ENCODE assay signal across 8 cellular contexts in the genomic region with DNA sequence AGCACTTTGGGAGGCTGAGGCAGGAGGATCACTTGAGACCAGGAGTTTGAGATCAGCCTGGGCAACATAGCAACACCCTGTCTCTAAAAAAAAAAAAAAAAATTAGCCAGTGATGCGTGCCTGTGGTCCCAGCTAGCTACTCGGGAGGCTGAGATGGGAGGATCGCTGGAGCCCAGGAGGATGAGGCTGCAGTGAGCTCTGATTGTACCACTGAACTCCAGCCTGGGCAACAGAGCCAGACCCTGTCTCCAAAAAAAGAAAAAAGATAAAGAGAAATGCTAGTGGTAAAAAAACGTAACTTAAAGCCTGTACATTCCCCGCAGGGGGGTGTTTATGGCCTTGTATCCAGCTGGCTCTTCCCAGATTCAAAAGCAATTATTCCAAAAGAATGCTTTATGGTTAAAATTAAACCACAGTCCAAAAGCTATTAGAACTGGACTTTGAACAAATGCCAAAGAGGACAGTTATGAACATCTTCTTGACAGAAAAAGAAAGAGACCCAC. TPM values are rescaled to one million over a fixed set of nuclear protein-coding genes. Genes with fewer than 3 reads are reported as not detected.
DNase-seq lines count a peak whose midpoint lies in the region; ATAC-seq and TF ChIP-seq lines count a peak whose summit lies in the region.

No MANE protein-coding gene starts in this region.

- H3K4me2 ChIP-seq in DND-41 (ENCODE audit: insufficient read depth, low read length) (peak overlapping the region; percentile 75), OCI-LY3 (ENCODE audit: low read length) (peak overlapping the region; percentile 81)

- H3K27me3 ChIP-seq in DND-41 (ENCODE audit: insufficient read depth, low read length, poor library complexity) = no peaks in the 10 kb centered on the region
- H3K27me3 ChIP-seq in OCI-LY3 (ENCODE audit: low read depth, low read length) = no peaks in the 10 kb centered on the region
- H3K27me3 ChIP-seq in ovary = no peaks in the 10 kb centered on the region

- H3K36me3 ChIP-seq in DND-41 (ENCODE audit: insufficient read depth, low read length) (no peaks in the 10 kb centered on the region), OCI-LY3 (replicated peaks; ENCODE audit: low read depth, low read length) (no peaks in the 10 kb centered on the region), ovary (no peaks in the 10 kb centered on the region)

- no peak for TF ChIP-seq POLR2A in ovary (IDR thresholded peaks at IDR 0.05)

- intact Hi-C loops in ovary (cut with DNase I) = loop anchor here in 2 of 4 donors (5.0 to 10.0 kb wide), 2 partner anchors 103 to 110 kb away; a partner anchor contains a TSS

- TF ChIP-seq EP300 in ovary (IDR thresholded peaks at IDR 0.05) = no peak

- 45 to 55% (median 53%) methylated on average over 5 of the region's 5 CpGs for WGBS in ovary, 3 donors

- DNase-seq in DND-41 = no peak
- no peak for DNase-seq in endothelial cell (ENCODE audit: low spot score)
- no peak for DNase-seq in ovary
- DNase-seq in stimulated activated CD8-positive, alpha-beta memory T cell treated with anti-CD3 and anti-CD28 coated beads, Interleukin-4, amount 100 ng/mL, for 48 hours = no peak
- no peak for DNase-seq in dermis blood vessel endothelial cell

- peak overlapping the region; percentile 68 for H3K27ac ChIP-seq in DND-41 (ENCODE audit: low read length)
- no peak overlapping the region for H3K27ac ChIP-seq in OCI-LY3 (ENCODE audit: low read length)
- peak overlapping the region in 1 of 2 donors; percentile 72 for H3K27ac ChIP-seq in ovary

- H2AFZ ChIP-seq in DND-41 (ENCODE audit: low read depth, low read length) (peak overlapping the region; percentile 95), OCI-LY3 (ENCODE audit: low read depth, low read length) (peak overlapping the region; percentile 55)

- H3K27me3 Mint-ChIP-seq in endothelial cell (ENCODE audit: unreplicated experiment) = peaks cover 3% of the 10 kb centered on the region

- TF ChIP-seq CTCF in DND-41 (IDR thresholded peaks at IDR 0.05; ENCODE audit: borderline replicate concordance, extremely low read depth, low read length, poor library complexity, severe bottlenecking) (no peak), OCI-LY3 (IDR thresholded peaks at IDR 0.05; ENCODE audit: low read depth, low read length) (no peak), endothelial cell (IDR thresholded peaks at IDR 0.05; ENCODE audit: unreplicated experiment) (no peak), ovary (IDR thresholded peaks at IDR 0.05) (no peak)

- H3K27ac Mint-ChIP-seq in endothelial cell (ENCODE audit: unreplicated experiment) = no peak overlapping the region

- no peaks in the 10 kb centered on the region for H3K36me3 Mint-ChIP-seq in endothelial cell (ENCODE audit: low read depth, unreplicated experiment)

- ATAC-seq in DND-41 (ENCODE audit: insufficient read depth, low read depth) (no peak), GM19328 (IDR thresholded peaks at IDR 0.05; ENCODE audit: unreplicated experiment) (no peak), GM21381 (IDR thresholded peaks at IDR 0.05; ENCODE audit: unreplicated experiment) (no peak)

- peak overlapping the region; percentile 82 for H3K4me3 Mint-ChIP-seq in endothelial cell (ENCODE audit: unreplicated experiment)

- H3K9ac ChIP-seq in DND-41 (ENCODE audit: low read depth, low read length) = peak overlapping the region; percentile 79
- peak overlapping the region; percentile 63 for H3K9ac ChIP-seq in OCI-LY3 (ENCODE audit: low read length)

- H3K9me3 Mint-ChIP-seq in endothelial cell (ENCODE audit: unreplicated experiment) = no peaks in the 10 kb centered on the region

- H3K4me1 Mint-ChIP-seq in endothelial cell (ENCODE audit: unreplicated experiment) = no peaks in the 10 kb centered on the region

- H4K20me1 ChIP-seq in DND-41 (ENCODE audit: insufficient read depth, low read length) = no peaks in the 10 kb centered on the region
- H4K20me1 ChIP-seq in OCI-LY3 (ENCODE audit: insufficient read depth, low read length) = no peaks in the 10 kb centered on the region

- peaks cover 10% of the 10 kb centered on the region; the same call in 1 of the 2 replicates for H3K79me2 ChIP-seq in DND-41 (ENCODE audit: insufficient read depth, low read length)
- no peaks in the 10 kb centered on the region for H3K79me2 ChIP-seq in OCI-LY3 (ENCODE audit: low read length)

- H3K4me1 ChIP-seq in DND-41 (ENCODE audit: insufficient read depth, low read length) = peaks cover 19% of the 10 kb centered on the region
- peaks cover 17% of the 10 kb centered on the region for H3K4me1 ChIP-seq in OCI-LY3 (ENCODE audit: low read length)
- peaks cover 2% of the 10 kb centered on the region for H3K4me1 ChIP-seq in ovary (ENCODE audit: insufficient read depth)

- H3K4me3 ChIP-seq in DND-41 (ENCODE audit: low read depth in 1 of 2, low read length in 2 of 2) = peak overlapping the region; percentile 28 to 82
- H3K4me3 ChIP-seq in OCI-LY3 (ENCODE audit: low read length) = peak overlapping the region; percentile 77
- H3K4me3 ChIP-seq in ovary = peak overlapping the region; percentile 49

- H3K9me3 ChIP-seq in DND-41 (ENCODE audit: insufficient read depth, low read length, severe bottlenecking) = no peaks in the 10 kb centered on the region
- no peaks in the 10 kb centered on the region for H3K9me3 ChIP-seq in OCI-LY3 (ENCODE audit: insufficient read depth, low read length)
- H3K9me3 ChIP-seq in ovary = no peaks in the 10 kb centered on the region

RNA-seq across cellular contexts. Expression of a gene that starts 16.4 kb away (rescaled TPM):
- total RNA-seq in endothelial cell (ENCODE audit: unreplicated experiment) = 1.2 TPM
- total RNA-seq in ovary = 1 to 10 TPM in 4 of 7 donors, under 1 TPM in 2, not detected in 1; 0.66 to 3.0 (median 1.6) TPM
- polyA plus RNA-seq in ovary = under 1 TPM; 0.40 to 0.80 TPM
- 0.17 and 0.33 TPM in 2 replicates for total RNA-seq in dermis blood vessel endothelial cell

RNA-seq across cellular contexts. Expression of a gene that starts 30.5 kb away (rescaled TPM):
- not detected for total RNA-seq in endothelial cell (ENCODE audit: unreplicated experiment)
- total RNA-seq in ovary = 1 to 10 TPM in 1 of 7 donors, under 1 TPM in 2, not detected in 4; 0.24 to 3.6 (median 0.31) TPM
- not detected for polyA plus RNA-seq in ovary
- total RNA-seq in dermis blood vessel endothelial cell = not detected in 2 replicates

RNA-seq across cellular contexts. Expression of a gene that starts 36.6 kb away (rescaled TPM):
- total RNA-seq in endothelial cell (ENCODE audit: unreplicated experiment) = 3.4 TPM
- total RNA-seq in ovary = 10 to 100 TPM in 2 of 7 donors, 1 to 10 TPM in 5; 4.6 to 14.7 (median 8.6) TPM
- polyA plus RNA-seq in ovary = 1 to 10 TPM; 2.3 to 6.6 TPM
- total RNA-seq in dermis blood vessel endothelial cell = 11.6 and 13.8 TPM in 2 replicates

RNA-seq across cellular contexts. Expression of a gene that starts 40.6 kb away (rescaled TPM):
- total RNA-seq in endothelial cell (ENCODE audit: unreplicated experiment) (1,740 TPM), ovary (100 to 1,000 TPM; 215 to 585 (median 476) TPM), dermis blood vessel endothelial cell (1,118 and 1,698 TPM in 2 replicates)
- 100 to 1,000 TPM; 327 to 693 TPM for polyA plus RNA-seq in ovary

RNA-seq across cellular contexts. Expression of a gene that starts 42.9 kb away (rescaled TPM):
- total RNA-seq in endothelial cell (ENCODE audit: unreplicated experiment) = 73.8 TPM
- 10 to 100 TPM; 36.9 to 87.0 (median 55.7) TPM for total RNA-seq in ovary
- polyA plus RNA-seq in ovary = 10 to 100 TPM; 15.9 to 55.9 TPM
- 48.2 and 49.7 TPM in 2 replicates for total RNA-seq in dermis blood vessel endothelial cell
